7 cellular contexts compared by ENCODE assay signal in the genomic region with DNA sequence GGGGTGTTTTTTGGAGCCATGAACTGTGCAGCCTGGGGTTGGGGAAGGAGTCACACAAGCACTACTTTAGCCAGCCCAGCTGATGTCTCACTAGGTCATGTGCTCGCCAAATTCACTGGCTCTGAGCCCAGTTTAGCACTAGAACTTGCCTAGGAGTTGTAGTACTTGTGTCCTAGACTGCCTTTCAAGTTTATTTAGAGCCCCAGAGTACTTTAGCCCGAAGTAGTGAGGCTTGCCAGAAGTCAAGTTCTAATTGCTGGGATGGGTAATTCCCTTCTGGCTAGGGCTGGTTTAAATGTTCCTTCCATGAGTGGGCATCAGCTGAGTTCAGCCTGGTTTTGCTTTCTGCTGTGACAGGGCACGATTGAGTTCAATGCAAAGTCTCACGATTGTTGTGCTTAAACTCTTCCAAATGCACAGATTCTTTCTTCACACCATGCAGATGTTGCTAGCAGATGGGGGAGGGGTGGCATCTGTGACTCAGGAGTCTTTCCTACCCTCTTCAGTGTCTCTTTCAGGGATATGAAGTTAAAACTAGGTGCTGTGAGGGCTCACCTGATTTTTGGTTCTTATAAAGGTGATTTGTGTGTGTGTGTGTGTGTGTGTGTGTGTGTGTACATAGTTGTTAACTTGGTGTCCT.
A peak's percentile ranks its signal among the peaks of the same experiment; 100 is the strongest.
DNase-seq lines count a peak whose midpoint lies in the region; ATAC-seq and TF ChIP-seq lines count a peak whose summit lies in the region.

No MANE protein-coding gene starts in this region.

- H3K9me3 ChIP-seq in colonic mucosa = no peaks in the 10 kb centered on the region
- no peaks in the 10 kb centered on the region for H3K9me3 ChIP-seq in transverse colon

- TF ChIP-seq EP300 in transverse colon (IDR thresholded peaks at IDR 0.05; ENCODE audit: low read depth) = no peak

- DNase-seq in M059J (ENCODE audit: low read depth) (peak; percentile 78), colonic mucosa (peak; percentile 60), lower leg skin (ENCODE audit: low spot score in 2 of 2) (peak; percentile 89 to 94), transverse colon (peak; percentile 68), cerebellum (ENCODE audit: low spot score) (no peak), globus pallidus (ENCODE audit: low spot score) (no peak)

- WGBS in lower leg skin, 2 donors = 9 to 11% methylated on average over 4 of the region's 4 CpGs
- WGBS in transverse colon (ENCODE audit: low coverage in 1 of 2), 2 donors = 24 to 25% methylated on average over 4 of the region's 4 CpGs

- H3K4me3 ChIP-seq in colonic mucosa = no peak overlapping the region
- no peak overlapping the region for H3K4me3 ChIP-seq in lower leg skin (ENCODE audit: low read depth, poor library complexity, severe bottlenecking)
- no peak overlapping the region for H3K4me3 ChIP-seq in transverse colon

- H3K27me3 ChIP-seq in colonic mucosa (no peaks in the 10 kb centered on the region), transverse colon (no peaks in the 10 kb centered on the region)

- TF ChIP-seq POLR2A in lower leg skin (IDR thresholded peaks at IDR 0.05) = no peak
- no peak for TF ChIP-seq POLR2A in transverse colon (IDR thresholded peaks at IDR 0.05)

- H3K9ac ChIP-seq in colonic mucosa (ENCODE audit: low read depth in 2 of 2, low read length in 2 of 2) = no peak overlapping the region

- intact Hi-C loops in colonic mucosa (cut with DNase I) (no loop called here), lower leg skin (cut with DNase I; ENCODE audit: low total_unique reads) (no loop called here), transverse colon (cut with DNase I; ENCODE audit: low total_unique reads) (no loop called here)

- no peak for ATAC-seq in HG02759 (IDR thresholded peaks at IDR 0.05; ENCODE audit: unreplicated experiment)

- no peaks in the 10 kb centered on the region for H3K36me3 ChIP-seq in colonic mucosa
- H3K36me3 ChIP-seq in transverse colon = no peaks in the 10 kb centered on the region

- in situ Hi-C loops in transverse colon (cut with MboI; ENCODE audit: low pct_ligation_motif_present in 1 of 4, low pct_unique_long_range_greater_than_20kb in 1 of 4, low sequenced_read_pairs in 3 of 4) = loop anchor here in 1 of 4 donors (25.0 kb wide), 1 partner anchor 119 kb away; no protein-coding TSS in a partner anchor

- no peaks in the 10 kb centered on the region for H3K4me1 ChIP-seq in colonic mucosa
- H3K4me1 ChIP-seq in transverse colon = peaks cover 0 to 16% (median 14%) of the 10 kb centered on the region in 4 donors

- H3K27ac ChIP-seq in colonic mucosa (no peak overlapping the region), transverse colon (peak overlapping the region in 3 of 4 donors; percentile 22 to 52 (median 47))

- TF ChIP-seq CTCF in colonic mucosa (IDR thresholded peaks at IDR 0.05) (no peak), lower leg skin (IDR thresholded peaks at IDR 0.05) (no peak), transverse colon (IDR thresholded peaks at IDR 0.05) (no peak)

Comparison
In these comparisons a context has a peak if more than half of its experiments do, and no peak if none do; other contexts are left out.
1. DNase-seq: peak in M059J (single experiment), colonic mucosa (single experiment), lower leg skin (2 of 2) and transverse colon (single experiment); none in cerebellum (single experiment) and globus pallidus (single experiment).